36 cellular contexts compared by ENCODE assay signal in genomic region chr19:30034321-30034720, GRCh38.
"Had no signal": no experiment of that assay in that cellular context is flagged by ENCODE, and none has a peak within 500 bp of the region (broad histone marks: within the 10 kb centered on the region; RNA-seq: fewer than 3 reads in every experiment).

No MANE protein-coding gene starts in this region.

- H3K27me3 ChIP-seq: MG63 had no signal

- H3K4me3 ChIP-seq: MG63 had no signal

- DNase-seq: MG63, MM.1S, MV-4-11, NCI-H1048, NCI-H1092, NCI-H1092 treated with DMSO at 0.1 percent for 48 hours, NCI-H1105, NCI-H1105 treated with DMSO at 0.1 percent for 48 hours, NCI-H1417, NCI-H1417 treated with DMSO at 0.1 percent for 48 hours, NCI-H1436, NCI-H1436 treated with DMSO at 0.1 percent for 48 hours, NCI-H146, NCI-H1694, NCI-H1694 treated with DMSO at 0.1 percent for 48 hours, NCI-H187, NCI-H187 treated with DMSO at 0.1 percent for 48 hours, NCI-H1930, NCI-H2029, NCI-H2029 treated with DMSO at 0.1 percent for 48 hours, NCI-H2081, NCI-H2081 treated with DMSO at 0.1 percent for 48 hours, NCI-H2107, NCI-H2171, NCI-H2171 treated with DMSO at 0.1 percent for 48 hours, NCI-H2227 treated with DMSO at 0.1 percent for 48 hours, NCI-H226, NCI-H345, NCI-H446, NCI-H446 treated with DMSO at 0.1 percent for 48 hours, NCI-H510A, NCI-H510A treated with DMSO at 0.1 percent for 48 hours, NCI-H524, NCI-H524 treated with DMSO at 0.1 percent for 48 hours, NCI-H526, NCI-H526 treated with DMSO at 0.1 percent for 48 hours had no signal
